ENCODE assay signal across 11 cellular contexts in genomic region chr15:60115579-60116415, GRCh38.
DNase-seq lines count a peak whose midpoint lies in the region; ATAC-seq and TF ChIP-seq lines count a peak whose summit lies in the region.
"Had no signal": no experiment of that assay in that cellular context is flagged by ENCODE, and none has a peak within 500 bp of the region (broad histone marks: within the 10 kb centered on the region; RNA-seq: fewer than 3 reads in every experiment).

No MANE protein-coding gene starts in this region.

- peak overlapping the region; percentile 18 for H3K27ac Mint-ChIP-seq in Calu3 (ENCODE audit: unreplicated experiment)
- H3K27ac Mint-ChIP-seq in stimulated activated memory B cell treated with anti-CD40 and anti-IgM and Interleukin-4, amounts not matched to agents 10 μg/mL and 1 μg/mL and 100 μg/mL, for 72 hours: no peak overlapping the region
- H3K27ac Mint-ChIP-seq: nephron; stimulated activated naive B cell treated with anti-CD40 and anti-IgM and Interleukin-4, amounts not matched to agents 10 μg/mL and 1 μg/mL and 100 μg/mL, for 72 hours had no signal

- intact Hi-C loops in Calu3 (cut with micrococcal nuclease; ENCODE audit: unreplicated experiment): no loop called here

- BruUV-seq in Calu3 (replicated peaks; lab: Mats Ljungman, UMichigan): no TSS peak

- CTCF ChIA-PET in Calu3 (lab: Charles Lee) (no interaction called here), HEK293 (lab: Yijun Ruan, JAX) (interaction anchor here (2.9 kb wide), 1 partner anchor 10 kb away, joined by 12 read pairs; no protein-coding TSS in a partner anchor), HEK293T (lab: Yijun Ruan, JAX) (interaction anchor here (0.6 to 1.2 kb wide), 2 partner anchors 36 to 118 kb away, joined by 4 read pairs; no protein-coding TSS in a partner anchor)

- no peaks in the 10 kb centered on the region for H3K9me3 ChIP-seq in HEK293 (ENCODE audit: control insufficient read depth, insufficient read depth, low read depth, low read length)

- ATAC-seq in HG03108 (IDR thresholded peaks at IDR 0.05; ENCODE audit: unreplicated experiment) (no peak), HG03439 (IDR thresholded peaks at IDR 0.05; ENCODE audit: unreplicated experiment) (no peak)
- ATAC-seq in stimulated activated memory B cell treated with anti-CD40 and anti-IgM and Interleukin-4, amounts not matched to agents 10 μg/mL and 1 μg/mL and 100 μg/mL, for 72 hours: no peak
- ATAC-seq: stimulated activated naive B cell treated with anti-CD40 and anti-IgM and Interleukin-4, amounts not matched to agents 10 μg/mL and 1 μg/mL and 100 μg/mL, for 72 hours had no signal

- no peaks in the 10 kb centered on the region for H3K36me3 ChIP-seq in HEK293 (ENCODE audit: control insufficient read depth in 2 of 2, insufficient read depth in 1 of 2, low read length in 2 of 2)

- no peak overlapping the region for H3K4me3 ChIP-seq in HEK293 (ENCODE audit: low read depth, low read length)
- no peak overlapping the region for H3K4me3 ChIP-seq in fibroblast of villous mesenchyme (ENCODE audit: low read depth, low read length)

- H3K27ac ChIP-seq in HEK293 (ENCODE audit: extremely low read depth, low read depth, low read length): peak overlapping the region; percentile 52

- DNase-seq in Calu3 (no peak), SW480 (ENCODE audit: low spot score) (peak; percentile 82), fibroblast of villous mesenchyme (ENCODE audit: low read depth) (peak; percentile 32), HEK293T (ENCODE audit: extremely low spot score) (no peak)
- DNase-seq: MV-4-11; stimulated activated naive B cell treated with anti-CD40 and anti-IgM and Interleukin-4, amounts not matched to agents 10 μg/mL and 1 μg/mL and 100 μg/mL, for 72 hours had no signal

- 0 out of 2 replicates have a peak, but pooled peaks cover 5% of the 10 kb centered on the region for H3K4me1 ChIP-seq in HEK293 (ENCODE audit: control insufficient read depth, insufficient read depth, low read length)

- POLR2A ChIA-PET in HEK293 (lab: Yijun Ruan, JAX) (no interaction called here), HEK293T (lab: Yijun Ruan, JAX) (no interaction called here)

- TF ChIP-seq CTCF in Calu3 (IDR thresholded peaks at IDR 0.05; ENCODE audit: unreplicated experiment) (no peak), HEK293 (tag by site-specific recombination; IDR thresholded peaks at IDR 0.05) (no peak), fibroblast of villous mesenchyme (IDR thresholded peaks at IDR 0.05; ENCODE audit: insufficient read depth, low read depth, low read length) (no peak)

- H3K36me3 Mint-ChIP-seq in Calu3 (ENCODE audit: insufficient read depth, unreplicated experiment): no peaks in the 10 kb centered on the region
- H3K36me3 Mint-ChIP-seq in stimulated activated memory B cell treated with anti-CD40 and anti-IgM and Interleukin-4, amounts not matched to agents 10 μg/mL and 1 μg/mL and 100 μg/mL, for 72 hours: no peaks in the 10 kb centered on the region
- H3K36me3 Mint-ChIP-seq: stimulated activated naive B cell treated with anti-CD40 and anti-IgM and Interleukin-4, amounts not matched to agents 10 μg/mL and 1 μg/mL and 100 μg/mL, for 72 hours had no signal

- H3K4me1 Mint-ChIP-seq in Calu3 (ENCODE audit: low read depth, unreplicated experiment): peaks cover 11% of the 10 kb centered on the region
- H3K4me1 Mint-ChIP-seq in stimulated activated memory B cell treated with anti-CD40 and anti-IgM and Interleukin-4, amounts not matched to agents 10 μg/mL and 1 μg/mL and 100 μg/mL, for 72 hours: no peaks in the 10 kb centered on the region
- H3K4me1 Mint-ChIP-seq: stimulated activated naive B cell treated with anti-CD40 and anti-IgM and Interleukin-4, amounts not matched to agents 10 μg/mL and 1 μg/mL and 100 μg/mL, for 72 hours had no signal

- no peak overlapping the region for H3K4me3 Mint-ChIP-seq in Calu3 (ENCODE audit: low read depth, unreplicated experiment)
- no peak overlapping the region for H3K4me3 Mint-ChIP-seq in stimulated activated memory B cell treated with anti-CD40 and anti-IgM and Interleukin-4, amounts not matched to agents 10 μg/mL and 1 μg/mL and 100 μg/mL, for 72 hours
- H3K4me3 Mint-ChIP-seq: nephron; stimulated activated naive B cell treated with anti-CD40 and anti-IgM and Interleukin-4, amounts not matched to agents 10 μg/mL and 1 μg/mL and 100 μg/mL, for 72 hours had no signal

- peaks cover 8% of the 10 kb centered on the region for H3K27me3 Mint-ChIP-seq in Calu3 (ENCODE audit: unreplicated experiment)
- peaks cover 18% of the 10 kb centered on the region for H3K27me3 Mint-ChIP-seq in stimulated activated memory B cell treated with anti-CD40 and anti-IgM and Interleukin-4, amounts not matched to agents 10 μg/mL and 1 μg/mL and 100 μg/mL, for 72 hours

- H3K9me3 Mint-ChIP-seq in Calu3 (ENCODE audit: low read depth, unreplicated experiment): no peaks in the 10 kb centered on the region
- H3K9me3 Mint-ChIP-seq in stimulated activated memory B cell treated with anti-CD40 and anti-IgM and Interleukin-4, amounts not matched to agents 10 μg/mL and 1 μg/mL and 100 μg/mL, for 72 hours: no peaks in the 10 kb centered on the region
- H3K9me3 Mint-ChIP-seq: nephron; stimulated activated naive B cell treated with anti-CD40 and anti-IgM and Interleukin-4, amounts not matched to agents 10 μg/mL and 1 μg/mL and 100 μg/mL, for 72 hours had no signal

TF ChIP-seq in HEK293, 187 proteins besides CTCF, POLR2A, EP300 and RAD21 (continues in another document):
- TF ChIP-seq GFI1B (tag by site-specific recombination; IDR thresholded peaks at IDR 0.05) (peak; percentile 90), ZBTB8A (tag by site-specific recombination; IDR thresholded peaks at IDR 0.05) (0 out of 2 replicates have a peak, but pooled peaks have one; percentile 7), KLF10 (tag by site-specific recombination; IDR thresholded peaks at IDR 0.05) (no peak), FEZF1 (tag by site-specific recombination; IDR thresholded peaks at IDR 0.05) (peak; percentile 86), ZNF768 (tag by site-specific recombination; IDR thresholded peaks at IDR 0.05) (no peak), ZNF221 (tag by site-specific recombination; IDR thresholded peaks at IDR 0.05; ENCODE audit: borderline replicate concordance) (no peak), PRDM4 (tag by site-specific recombination; IDR thresholded peaks at IDR 0.05) (peak; percentile 82), WT1 (tag by site-specific recombination; IDR thresholded peaks at IDR 0.05) (peak; percentile 18; the same call in 1 of the 2 replicates)

TF ChIP-seq in HEK293T, 16 proteins besides CTCF, POLR2A, EP300 and RAD21:
- no peak for TF ChIP-seq L3MBTL2 (conservative IDR thresholded peaks at IDR 0.05)
- no peak for TF ChIP-seq ZNF384 (IDR thresholded peaks at IDR 0.05)
- TF ChIP-seq SP1 (IDR thresholded peaks at IDR 0.05): no peak
- no peak for TF ChIP-seq SUZ12 (IDR thresholded peaks at IDR 0.05)
- no peak for TF ChIP-seq FOXM1 (IDR thresholded peaks at IDR 0.05; ENCODE audit: borderline replicate concordance)
- no peak for TF ChIP-seq BHLHE40 (IDR thresholded peaks at IDR 0.05; ENCODE audit: borderline replicate concordance)
- TF ChIP-seq TARDBP (IDR thresholded peaks at IDR 0.05): no peak
- no peak for TF ChIP-seq LEF1 (IDR thresholded peaks at IDR 0.05; ENCODE audit: borderline replicate concordance)
- TF ChIP-seq HDGF (IDR thresholded peaks at IDR 0.05; ENCODE audit: borderline replicate concordance): no peak
- TF ChIP-seq ARNT (IDR thresholded peaks at IDR 0.05): no peak
- no peak for TF ChIP-seq FOXA1 (IDR thresholded peaks at IDR 0.05)
- TF ChIP-seq FOXK2 (IDR thresholded peaks at IDR 0.05): no peak
- TF ChIP-seq CTBP1 (IDR thresholded peaks at IDR 0.05; ENCODE audit: borderline replicate concordance): no peak
- TF ChIP-seq ELF4 (IDR thresholded peaks at IDR 0.05): no peak
- no peak for TF ChIP-seq PKNOX1 (IDR thresholded peaks at IDR 0.05)
TF ChIP-seq in HEK293T: peak in this region for 0.

Comparison
In these comparisons a context has a peak if more than half of its experiments do, and no peak if none do; other contexts are left out.
1. DNase-seq: peak in SW480 (single experiment) and fibroblast of villous mesenchyme (single experiment); none in Calu3 (single experiment) and HEK293T (single experiment).